In genomic region chrX:120672389-120672788, GRCh38 we compare ENCODE assay signal across 9 cellular contexts. TPM values are rescaled to one million over a fixed set of nuclear protein-coding genes. Genes with fewer than 3 reads are reported as not detected.
DNase-seq lines count a peak whose midpoint lies in the region; ATAC-seq and TF ChIP-seq lines count a peak whose summit lies in the region.
"Had no signal": no experiment of that assay in that cellular context is flagged by ENCODE, and none has a peak within 500 bp of the region (broad histone marks: within the 10 kb centered on the region; RNA-seq: fewer than 3 reads in every experiment).

No MANE protein-coding gene starts in this region.

- CTCF ChIA-PET in WTC11 (lab: Charles Lee), result no interaction called here

- no peak overlapping the region for H3K27ac Mint-ChIP-seq in WTC11
- H3K27ac Mint-ChIP-seq: naive B cell had no signal

- peaks cover 8% of the 10 kb centered on the region for H3K9me3 Mint-ChIP-seq in WTC11

- H3K4me1 Mint-ChIP-seq in WTC11, result no peaks in the 10 kb centered on the region

- H3K36me3 Mint-ChIP-seq in WTC11, result peaks cover 4% of the 10 kb centered on the region; the same call in 1 of the 2 replicates

- WGBS in right lobe of liver (ENCODE audit: insufficient coverage, low coverage, low lambda C conversion rate, missing lambda C conversion rate), result 19% methylated on average over 3 of the region's 3 CpGs

- H3K4me3 Mint-ChIP-seq in WTC11, result no peak overlapping the region
- H3K4me3 Mint-ChIP-seq: naive B cell had no signal

- DNase-seq in Right ventricle myocardium inferior (ENCODE audit: missing footprints) (no peak), cardiac septum (ENCODE audit: low spot score) (no peak), dermis blood vessel endothelial cell (peak; percentile 92), right lobe of liver (peak in 2 of 3 donors; percentile 58 to 59), COR-L47 (lab: John Stamatoyannopoulos, UW) (no peak), WTC11 (ENCODE audit: low spot score) (no peak), occipital lobe (lab: John Stamatoyannopoulos, UW) (no peak)
- DNase-seq in activated CD4-positive, alpha-beta T cell treated with anti-CD3 and anti-CD28 coated beads, Interleukin-2, amount 50 U/mL, for 48 hours, result no peak
- DNase-seq: naive B cell had no signal

- no peaks in the 10 kb centered on the region for H3K9me3 ChIP-seq in right lobe of liver

- H3K27ac ChIP-seq in right lobe of liver, result peak overlapping the region in 1 of 3 donors; percentile 20

- peak; percentile 92 for ATAC-seq in Right ventricle myocardium inferior
- peak; percentile 88 to 98 (median 94) for ATAC-seq in right lobe of liver
- no peak for ATAC-seq in WTC11

- no peaks in the 10 kb centered on the region for H3K4me1 ChIP-seq in right lobe of liver

- TF ChIP-seq CTCF in right lobe of liver (IDR thresholded peaks at IDR 0.05) (no peak), WTC11 (IDR thresholded peaks at IDR 0.05) (no peak)

- H3K36me3 ChIP-seq in right lobe of liver, result no peaks in the 10 kb centered on the region

- no peak overlapping the region for H3K4me3 ChIP-seq in right lobe of liver

- TF ChIP-seq POLR2A in right lobe of liver (IDR thresholded peaks at IDR 0.05), result no peak

- intact Hi-C loops in Right ventricle myocardium inferior (cut with DNase I) (no loop called here), cardiac septum (cut with DNase I) (no loop called here), right lobe of liver (cut with DNase I) (no loop called here)

- no peaks in the 10 kb centered on the region; the same call in none of the 2 replicates for H3K27me3 Mint-ChIP-seq in WTC11 (ENCODE audit: low read depth)
- H3K27me3 Mint-ChIP-seq: naive B cell had no signal

- POLR2A ChIA-PET in WTC11 (lab: Charles Lee), result no interaction called here

- H3K27me3 ChIP-seq in right lobe of liver, result no peaks in the 10 kb centered on the region

TF ChIP-seq in WTC11, 78 proteins besides CTCF, POLR2A, EP300 and RAD21 (continues in another document):
- TF ChIP-seq ZNF121 (CRISPR knock-in tag; IDR thresholded peaks at IDR 0.05), result no peak
- no peak for TF ChIP-seq ZNF425 (CRISPR knock-in tag; conservative IDR thresholded peaks at IDR 0.05)
- TF ChIP-seq, protein P1, sequence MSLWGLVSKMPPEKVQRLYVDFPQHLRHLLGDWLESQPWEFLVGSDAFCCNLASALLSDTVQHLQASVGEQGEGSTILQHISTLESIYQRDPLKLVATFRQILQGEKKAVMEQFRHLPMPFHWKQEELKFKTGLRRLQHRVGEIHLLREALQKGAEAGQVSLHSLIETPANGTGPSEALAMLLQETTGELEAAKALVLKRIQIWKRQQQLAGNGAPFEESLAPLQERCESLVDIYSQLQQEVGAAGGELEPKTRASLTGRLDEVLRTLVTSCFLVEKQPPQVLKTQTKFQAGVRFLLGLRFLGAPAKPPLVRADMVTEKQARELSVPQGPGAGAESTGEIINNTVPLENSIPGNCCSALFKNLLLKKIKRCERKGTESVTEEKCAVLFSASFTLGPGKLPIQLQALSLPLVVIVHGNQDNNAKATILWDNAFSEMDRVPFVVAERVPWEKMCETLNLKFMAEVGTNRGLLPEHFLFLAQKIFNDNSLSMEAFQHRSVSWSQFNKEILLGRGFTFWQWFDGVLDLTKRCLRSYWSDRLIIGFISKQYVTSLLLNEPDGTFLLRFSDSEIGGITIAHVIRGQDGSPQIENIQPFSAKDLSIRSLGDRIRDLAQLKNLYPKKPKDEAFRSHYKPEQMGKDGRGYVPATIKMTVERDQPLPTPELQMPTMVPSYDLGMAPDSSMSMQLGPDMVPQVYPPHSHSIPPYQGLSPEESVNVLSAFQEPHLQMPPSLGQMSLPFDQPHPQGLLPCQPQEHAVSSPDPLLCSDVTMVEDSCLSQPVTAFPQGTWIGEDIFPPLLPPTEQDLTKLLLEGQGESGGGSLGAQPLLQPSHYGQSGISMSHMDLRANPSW (CRISPR knock-in tag; conservative IDR thresholded peaks at IDR 0.05; ENCODE audit: low read depth), result no peak
- no peak for TF ChIP-seq ARID4B (CRISPR knock-in tag; IDR thresholded peaks at IDR 0.05; ENCODE audit: borderline replicate concordance)
- no peak for TF ChIP-seq NR3C1 (CRISPR knock-in tag; conservative IDR thresholded peaks at IDR 0.05; ENCODE audit: low read depth)
- no peak for TF ChIP-seq TP53 (CRISPR knock-in tag; IDR thresholded peaks at IDR 0.05)
- TF ChIP-seq TEAD1 (CRISPR knock-in tag; IDR thresholded peaks at IDR 0.05), result no peak
- TF ChIP-seq, protein P2, sequence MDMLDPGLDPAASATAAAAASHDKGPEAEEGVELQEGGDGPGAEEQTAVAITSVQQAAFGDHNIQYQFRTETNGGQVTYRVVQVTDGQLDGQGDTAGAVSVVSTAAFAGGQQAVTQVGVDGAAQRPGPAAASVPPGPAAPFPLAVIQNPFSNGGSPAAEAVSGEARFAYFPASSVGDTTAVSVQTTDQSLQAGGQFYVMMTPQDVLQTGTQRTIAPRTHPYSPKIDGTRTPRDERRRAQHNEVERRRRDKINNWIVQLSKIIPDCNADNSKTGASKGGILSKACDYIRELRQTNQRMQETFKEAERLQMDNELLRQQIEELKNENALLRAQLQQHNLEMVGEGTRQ (CRISPR knock-in tag; IDR thresholded peaks at IDR 0.05), result no peak
- TF ChIP-seq CREM (CRISPR knock-in tag; IDR thresholded peaks at IDR 0.05), result no peak

RNA-seq across cellular contexts. Expression of gene C1GALT1C1, which starts 42.5 kb away (rescaled TPM):
- total RNA-seq in Right ventricle myocardium inferior (16.8 TPM), cardiac septum (15.5 TPM), dermis blood vessel endothelial cell (59.6 and 63.7 TPM in 2 replicates), right lobe of liver (10 to 100 TPM; 12.2 to 37.1 (median 19.8) TPM), WTC11 (2021) (12.9 to 17.0 TPM (median 15.5 TPM) in 3 replicates), occipital lobe (16.2 TPM)

Comparison
In these comparisons a context has a peak if more than half of its experiments do, and no peak if none do; other contexts are left out.
1. DNase-seq: peak in dermis blood vessel endothelial cell (single experiment) and right lobe of liver (2 of 3); none in Right ventricle myocardium inferior (single experiment), cardiac septum (single experiment), COR-L47 (single experiment), activated CD4-positive, alpha-beta T cell treated with anti-CD3 and anti-CD28 coated beads, Interleukin-2, amount 50 U/mL, for 48 hours (0 of 2), WTC11 (single experiment) and occipital lobe (single experiment).